ENCODE assay signal across 8 cellular contexts in genomic region chr11:72585762-72586590, GRCh38.
DNase-seq lines count a peak whose midpoint lies in the region; ATAC-seq, FAIRE-seq and TF ChIP-seq lines count a peak whose summit lies in the region.

No MANE protein-coding gene starts in this region.

- H3K4me1 ChIP-seq in ovary (ENCODE audit: insufficient read depth): no peaks in the 10 kb centered on the region

- H3K9me3 ChIP-seq in ovary: no peaks in the 10 kb centered on the region

- TF ChIP-seq CTCF in fibroblast of villous mesenchyme (IDR thresholded peaks at IDR 0.05; ENCODE audit: insufficient read depth, low read depth, low read length): peak; percentile 83
- TF ChIP-seq CTCF in ovary (IDR thresholded peaks at IDR 0.05): peak; percentile 78 to 91 (median 89)

- H3K27ac ChIP-seq in ovary: no peak overlapping the region

- TF ChIP-seq POLR2A in ovary (IDR thresholded peaks at IDR 0.05): peak; percentile 21

- no peaks in the 10 kb centered on the region for H3K36me3 ChIP-seq in ovary

- no peak for ATAC-seq in GM21576 (IDR thresholded peaks at IDR 0.05; ENCODE audit: unreplicated experiment)

- H3K27me3 ChIP-seq in ovary: no peaks in the 10 kb centered on the region

- WGBS in ovary, 3 donors: 15 to 23% (median 16%) methylated on average over 18 of the region's 18 CpGs

- no peak for TF ChIP-seq EP300 in ovary (IDR thresholded peaks at IDR 0.05)

- H3K4me3 ChIP-seq in fibroblast of villous mesenchyme (ENCODE audit: low read depth, low read length): no peak overlapping the region
- no peak overlapping the region for H3K4me3 ChIP-seq in ovary

- no peak for FAIRE-seq in urothelium cell line (lab: Jason Lieb, UNC)

- DNase-seq in GDM1 (lab: John Stamatoyannopoulos, UW) (peak; percentile 58), Kasumi-1 (lab: John Stamatoyannopoulos, UW) (peak; percentile 63 to 72), RPMI7951 (ENCODE audit: low read depth) (peak; percentile 35), fibroblast of villous mesenchyme (ENCODE audit: low read depth) (peak; percentile 62), ovary (peak; percentile 60 to 75 (median 69)), urothelium cell line (ENCODE audit: low spot score) (peak; percentile 84)
- DNase-seq in activated T-helper 9 cell treated with anti-CD3 and anti-CD28 coated beads, Interleukin-2, amount 50 U/mL, for 16 hours (ENCODE audit: low read depth): peak; percentile 53

- intact Hi-C loops in ovary (cut with DNase I): loop anchor here (1.0 to 10.0 kb wide), 5 partner anchors 56 to 101 kb away; no protein-coding TSS in a partner anchor
